ENCODE assay signal across 8 cellular contexts in the genomic region with DNA sequence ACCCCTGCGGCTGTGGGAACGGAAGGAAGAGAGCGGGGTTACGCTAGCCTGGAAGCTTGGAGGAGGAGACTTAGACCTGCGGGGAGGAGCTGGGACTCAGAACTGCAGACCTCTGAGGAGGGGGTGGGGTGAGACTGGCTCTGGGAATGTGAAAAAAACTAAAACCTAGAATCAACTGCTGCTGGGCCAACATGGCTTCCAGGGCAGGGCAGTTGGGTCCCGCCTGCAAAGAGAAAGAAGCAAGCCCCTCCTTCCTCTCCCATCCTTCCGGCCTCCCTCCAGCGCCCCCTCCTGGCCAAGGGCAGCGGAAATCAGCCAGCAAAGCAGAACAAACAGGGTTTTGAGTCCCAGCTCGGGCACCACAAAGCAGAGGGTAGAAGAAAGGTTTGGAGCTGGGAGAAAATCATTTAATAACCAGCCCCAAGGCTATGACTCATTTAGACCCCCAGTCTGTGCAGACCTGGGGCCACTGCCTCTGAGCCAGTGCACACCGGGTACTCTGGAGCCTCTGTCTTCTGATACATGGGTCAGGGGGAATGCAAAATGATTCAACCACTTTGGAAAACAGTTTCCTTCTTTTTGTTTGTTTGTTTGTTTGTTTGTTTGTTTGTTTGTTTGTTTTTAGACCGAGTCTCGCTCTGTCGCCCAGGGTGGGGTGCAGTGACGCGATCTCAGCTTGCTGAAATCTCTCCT. TPM values are rescaled to one million over a fixed set of nuclear protein-coding genes. Genes with fewer than 3 reads are reported as not detected.
A peak's percentile ranks its signal among the peaks of the same experiment; 100 is the strongest.
DNase-seq lines count a peak whose midpoint lies in the region; ATAC-seq lines count a peak whose summit lies in the region.

No MANE protein-coding gene starts in this region.

- peak overlapping the region in 5 of 6 donors; percentile 63 to 85 (median 77) for H3K27ac Mint-ChIP-seq in naive B cell
- H3K27ac Mint-ChIP-seq in stimulated activated naive B cell treated with anti-CD40 and anti-IgM and Interleukin-4, amounts not matched to agents 10 μg/mL and 1 μg/mL and 100 μg/mL, for 72 hours, result peak overlapping the region; percentile 94

- peaks cover 0 to 8% of the 10 kb centered on the region in 2 donors for H3K36me3 Mint-ChIP-seq in naive B cell
- no peaks in the 10 kb centered on the region for H3K36me3 Mint-ChIP-seq in stimulated activated naive B cell treated with anti-CD40 and anti-IgM and Interleukin-4, amounts not matched to agents 10 μg/mL and 1 μg/mL and 100 μg/mL, for 72 hours

- H3K4me1 ChIP-seq in effector memory CD4-positive, alpha-beta T cell (ENCODE audit: control insufficient read depth, insufficient read depth, low read length, poor library complexity, severe bottlenecking), result peaks cover 2% of the 10 kb centered on the region

- no peak overlapping the region for H3K4me3 ChIP-seq in effector memory CD4-positive, alpha-beta T cell (ENCODE audit: insufficient read depth, low read depth, low read length, poor library complexity, severe bottlenecking)

- no peaks in the 10 kb centered on the region for H3K9me3 ChIP-seq in effector memory CD4-positive, alpha-beta T cell (ENCODE audit: control insufficient read depth, low read length)

- H3K27me3 Mint-ChIP-seq in naive B cell, result peaks cover 0 to 25% (median 15%) of the 10 kb centered on the region in 3 donors
- H3K27me3 Mint-ChIP-seq in stimulated activated naive B cell treated with anti-CD40 and anti-IgM and Interleukin-4, amounts not matched to agents 10 μg/mL and 1 μg/mL and 100 μg/mL, for 72 hours, result peaks cover 12 to 15% of the 10 kb centered on the region in 2 donors

- H3K27me3 ChIP-seq in effector memory CD4-positive, alpha-beta T cell (replicated peaks; ENCODE audit: control insufficient read depth, insufficient read depth, low read length, poor library complexity, severe bottlenecking), result no peaks in the 10 kb centered on the region

- DNase-seq in NCI-H748 (lab: John Stamatoyannopoulos, UW; ENCODE audit: unreplicated experiment), result peak; percentile 62
- DNase-seq in NCI-H748 treated with DMSO at 0.1 percent for 48 hours (lab: John Stamatoyannopoulos, UW), result no peak
- peak; percentile 9 to 40 for DNase-seq in NCI-H446 (lab: John Stamatoyannopoulos, UW)
- DNase-seq in activated CD4-positive, alpha-beta T cell treated with anti-CD3 and anti-CD28 coated beads, Interleukin-2, amount 50 U/mL, for 4 hours, result peak; percentile 83 to 84
- DNase-seq in effector memory CD4-positive, alpha-beta T cell, result peak; percentile 73 to 78 (median 75)
- peak; percentile 77 for DNase-seq in naive B cell
- peak; percentile 85 for DNase-seq in stimulated activated naive B cell treated with anti-CD40 and anti-IgM and Interleukin-4, amounts not matched to agents 10 μg/mL and 1 μg/mL and 100 μg/mL, for 72 hours

- no peaks in the 10 kb centered on the region for H3K36me3 ChIP-seq in effector memory CD4-positive, alpha-beta T cell (ENCODE audit: control insufficient read depth, insufficient read depth, low read length)

- H3K9me3 Mint-ChIP-seq in naive B cell, result peaks cover 0 to 6% (median 2%) of the 10 kb centered on the region in 7 donors
- H3K9me3 Mint-ChIP-seq in stimulated activated naive B cell treated with anti-CD40 and anti-IgM and Interleukin-4, amounts not matched to agents 10 μg/mL and 1 μg/mL and 100 μg/mL, for 72 hours, result peaks cover 0 to 5% of the 10 kb centered on the region in 2 donors

- H3K27ac ChIP-seq in effector memory CD4-positive, alpha-beta T cell (ENCODE audit: insufficient read depth, low read length, poor library complexity, severe bottlenecking), result no peak overlapping the region

- H3K4me3 Mint-ChIP-seq in naive B cell, result peak overlapping the region; percentile 45 to 88 (median 78)
- H3K4me3 Mint-ChIP-seq in stimulated activated naive B cell treated with anti-CD40 and anti-IgM and Interleukin-4, amounts not matched to agents 10 μg/mL and 1 μg/mL and 100 μg/mL, for 72 hours, result peak overlapping the region; percentile 68 to 81

- peaks cover 13 to 20% (median 16%) of the 10 kb centered on the region in 3 donors for H3K4me1 Mint-ChIP-seq in naive B cell
- H3K4me1 Mint-ChIP-seq in stimulated activated naive B cell treated with anti-CD40 and anti-IgM and Interleukin-4, amounts not matched to agents 10 μg/mL and 1 μg/mL and 100 μg/mL, for 72 hours, result peaks cover 26 to 41% of the 10 kb centered on the region in 2 donors

- peak; percentile 75 to 80 for ATAC-seq in naive B cell (ENCODE audit: low read depth in 2 of 2)
- peak; percentile 76 to 79 for ATAC-seq in stimulated activated naive B cell treated with anti-CD40 and anti-IgM and Interleukin-4, amounts not matched to agents 10 μg/mL and 1 μg/mL and 100 μg/mL, for 72 hours (replicated peaks)
- no peak for ATAC-seq in HG03135 (IDR thresholded peaks at IDR 0.05; ENCODE audit: unreplicated experiment)

RNA-seq across cellular contexts. Expression of a gene that starts 7.3 kb away (rescaled TPM):
- polyA plus RNA-seq in naive B cell (ENCODE audit: low read depth in 6 of 6), result 100 to 1,000 TPM in 1 of 6 donors, 10 to 100 TPM in 5; 62.7 to 103 (median 95.9) TPM

RNA-seq across cellular contexts. Expression of a gene that starts 36.7 kb away (rescaled TPM):
- 1 to 10 TPM in 2 of 6 donors, under 1 TPM in 1, not detected in 3; 0.73 to 1.5 (median 1.3) TPM for polyA plus RNA-seq in naive B cell (ENCODE audit: low read depth in 6 of 6)

RNA-seq across cellular contexts. Expression of a gene that starts 59.9 kb away (rescaled TPM):
- polyA plus RNA-seq in naive B cell (ENCODE audit: low read depth in 6 of 6), result 1 to 10 TPM in 5 of 6 donors, not detected in 1; 3.5 to 9.1 (median 6.7) TPM
